1 cellular context compared by ENCODE assay signal in the genomic region with DNA sequence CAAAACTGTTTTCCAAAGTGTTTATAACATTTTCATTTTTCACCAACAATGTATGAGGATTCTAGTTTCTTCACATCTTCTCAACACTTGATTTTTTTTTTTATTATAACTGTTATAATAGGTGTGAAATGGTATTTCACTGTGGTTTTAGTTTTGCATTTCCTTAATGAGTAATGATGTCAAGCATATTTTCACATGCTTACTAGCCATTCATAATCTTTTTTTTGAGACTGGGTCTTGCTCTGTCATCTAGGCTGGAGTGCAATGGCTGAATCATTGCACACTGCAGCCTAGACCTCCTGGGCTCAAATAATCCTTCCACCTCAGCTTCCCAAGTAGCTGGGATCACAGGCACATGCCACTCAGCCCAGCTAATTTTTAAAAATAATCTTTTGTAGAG.
TF ChIP-seq lines count a peak whose summit lies in the region.

No MANE protein-coding gene starts in this region.

TF ChIP-seq in A549, 52 proteins besides CTCF, POLR2A, EP300 and RAD21 (continued from another document):
- TF ChIP-seq ZC3H11A (IDR thresholded peaks at IDR 0.05) = no peak
- TF ChIP-seq BCL3 (IDR thresholded peaks at IDR 0.05) = no peak
- no peak for TF ChIP-seq HOXB5 (CRISPR knock-in tag; IDR thresholded peaks at IDR 0.05)
- TF ChIP-seq NPAS2 (CRISPR knock-in tag; IDR thresholded peaks at IDR 0.05; ENCODE audit: borderline replicate concordance) = no peak
- no peak for TF ChIP-seq CEBPB (IDR thresholded peaks at IDR 0.05)
- no peak for TF ChIP-seq E2F6 (IDR thresholded peaks at IDR 0.05; ENCODE audit: borderline replicate concordance, low read depth)
- no peak for TF ChIP-seq NR3C1 (IDR thresholded peaks at IDR 0.05)
- TF ChIP-seq MYC (IDR thresholded peaks at IDR 0.05; ENCODE audit: borderline replicate concordance, low read length) = no peak
- TF ChIP-seq FOSL2 (IDR thresholded peaks at IDR 0.05) = no peak
- TF ChIP-seq FOSL2 (CRISPR knock-in tag; IDR thresholded peaks at IDR 0.05) = no peak
- TF ChIP-seq PHF8 (IDR thresholded peaks at IDR 0.05; ENCODE audit: borderline replicate concordance, low read depth) = no peak
